16 cellular contexts compared by ENCODE assay signal in genomic region chr7:47471358-47471703, GRCh38.
DNase-seq lines count a peak whose midpoint lies in the region; ATAC-seq, FAIRE-seq and TF ChIP-seq lines count a peak whose summit lies in the region.
"Had no signal": no experiment of that assay in that cellular context is flagged by ENCODE, and none has a peak within 500 bp of the region (broad histone marks: within the 10 kb centered on the region; RNA-seq: fewer than 3 reads in every experiment).

No MANE protein-coding gene starts in this region.

- in situ Hi-C loops in Panc1 (cut with HindIII; ENCODE audit: low pct_unique_long_range_greater_than_20kb, low sequenced_read_pairs) = no loop called here

- FAIRE-seq in kidney (lab: Jason Lieb, UNC) = no peak
- FAIRE-seq: bronchial epithelial cell had no signal

- POLR2A ChIA-PET in Panc1 (lab: Charles Lee) = interaction anchor here (0.7 kb wide), 1 partner anchor 22 kb away, joined by 3 read pairs; no protein-coding TSS in a partner anchor

- DNase-seq in Panc1 (ENCODE audit: low read depth, low spot score) (no peak), kidney (no peak), psoas muscle (no peak), head of caudate nucleus (no peak)
- DNase-seq in activated CD4-positive, CD25-positive, alpha-beta regulatory T cell treated with anti-CD3 and anti-CD28 coated beads, Interleukin-2, amount 50 U/mL, for 72 hours = no peak
- DNase-seq in central memory CD4-positive, alpha-beta T cell = no peak
- DNase-seq: activated CD4-positive, alpha-beta T cell treated with anti-CD3 and anti-CD28 coated beads for 48 hours; activated CD8-positive, alpha-beta memory T cell treated with anti-CD3 and anti-CD28 coated beads, Interleukin-2, amount 50 U/mL, for 48 hours; activated effector memory CD4-positive, alpha-beta T cell treated with anti-CD3 and anti-CD28 coated beads, Interleukin-2, amount 50 U/mL, for 16 hours; CD4-positive, alpha-beta T cell; DND-41; stimulated activated naive CD4-positive, alpha-beta T cell treated with Interleukin-2 at 50 U/mL for 16 hours had no signal

- no peak for ATAC-seq in Panc1
- no peak for ATAC-seq in psoas muscle
- ATAC-seq in GM19467 (IDR thresholded peaks at IDR 0.05; ENCODE audit: unreplicated experiment) = no peak

- 47 to 80% (median 60%) methylated on average over 9 of the region's 9 CpGs for WGBS in psoas muscle, 3 donors

- no peaks in the 10 kb centered on the region; the same call in 1 of the 2 replicates for H3K36me3 ChIP-seq in BLaER1
- H3K36me3 ChIP-seq in Panc1 (ENCODE audit: control insufficient read depth, insufficient read depth, low read length) = peaks cover 20% of the 10 kb centered on the region
- no peaks in the 10 kb centered on the region for H3K36me3 ChIP-seq in kidney (ENCODE audit: control insufficient read depth in 1 of 2, insufficient read depth in 2 of 2, low read length in 2 of 2)
- no peaks in the 10 kb centered on the region for H3K36me3 ChIP-seq in psoas muscle (ENCODE audit: insufficient read depth in 1 of 2, low read depth in 1 of 2)

- intact Hi-C loops in Panc1 (cut with micrococcal nuclease; ENCODE audit: unreplicated experiment) (no loop called here), kidney (cut with DNase I) (no loop called here), psoas muscle (cut with DNase I) (no loop called here), head of caudate nucleus (cut with DNase I) (no loop called here)

- H3K4me3 ChIP-seq in BLaER1 (no peak overlapping the region), Panc1 (ENCODE audit: low read depth in 2 of 2, low read length in 2 of 2) (no peak overlapping the region), kidney (ENCODE audit: low read length in 2 of 2) (no peak overlapping the region), psoas muscle (no peak overlapping the region)
- H3K4me3 ChIP-seq: left lung had no signal

- H4K20me1 ChIP-seq in BLaER1 = peaks cover 31% of the 10 kb centered on the region

- H3K27ac ChIP-seq in BLaER1 = no peak overlapping the region
- peak overlapping the region; percentile 45 for H3K27ac ChIP-seq in Panc1 (ENCODE audit: low read length)
- peak overlapping the region; percentile 90 to 94 for H3K27ac ChIP-seq in kidney (ENCODE audit: low read depth in 2 of 2, low read length in 2 of 2)
- peak overlapping the region; percentile 50 for H3K27ac ChIP-seq in psoas muscle

- peak overlapping the region; percentile 23; the same call in 1 of the 2 replicates for H3K4me2 ChIP-seq in BLaER1

- H3K4me1 ChIP-seq in BLaER1 = peaks cover 58% of the 10 kb centered on the region
- H3K4me1 ChIP-seq in Panc1 (ENCODE audit: control insufficient read depth, insufficient read depth, low read length) = peaks cover 76% of the 10 kb centered on the region
- peaks cover 37 to 51% of the 10 kb centered on the region in 2 donors for H3K4me1 ChIP-seq in kidney (ENCODE audit: control insufficient read depth in 1 of 2, insufficient read depth in 1 of 2, low read depth in 1 of 2, low read length in 2 of 2)
- peaks cover 25% of the 10 kb centered on the region for H3K4me1 ChIP-seq in psoas muscle

- BruUV-seq in Panc1 (replicated peaks; lab: Mats Ljungman, UMichigan) = no TSS peak

- H3K9me3 ChIP-seq in BLaER1 (no peaks in the 10 kb centered on the region), Panc1 (ENCODE audit: control insufficient read depth, insufficient read depth, low read depth, low read length) (no peaks in the 10 kb centered on the region), kidney (ENCODE audit: control insufficient read depth in 1 of 2, low read length in 2 of 2) (no peaks in the 10 kb centered on the region), psoas muscle (no peaks in the 10 kb centered on the region)
- H3K9me3 ChIP-seq: left lung had no signal

- CTCF ChIA-PET in Panc1 (lab: Charles Lee) = no interaction called here

- TF ChIP-seq CTCF in Panc1 (IDR thresholded peaks at IDR 0.05) (no peak), kidney (IDR thresholded peaks at IDR 0.05; ENCODE audit: borderline replicate concordance, extremely low read depth, insufficient read depth) (no peak), psoas muscle (IDR thresholded peaks at IDR 0.05) (no peak)

- H3K9ac ChIP-seq in BLaER1 = no peak overlapping the region
- peak overlapping the region; percentile 33 to 44 for H3K9ac ChIP-seq in kidney (ENCODE audit: low read length in 2 of 2)

- H3K27me3 ChIP-seq in BLaER1 = no peaks in the 10 kb centered on the region
- no peaks in the 10 kb centered on the region for H3K27me3 ChIP-seq in Panc1 (ENCODE audit: control insufficient read depth, insufficient read depth, low read length)
- no peaks in the 10 kb centered on the region for H3K27me3 ChIP-seq in psoas muscle (ENCODE audit: insufficient read depth in 3 of 3, low read length in 2 of 3)
- H3K27me3 ChIP-seq: left lung had no signal
